ENCODE assay signal across 11 cellular contexts in the genomic region with DNA sequence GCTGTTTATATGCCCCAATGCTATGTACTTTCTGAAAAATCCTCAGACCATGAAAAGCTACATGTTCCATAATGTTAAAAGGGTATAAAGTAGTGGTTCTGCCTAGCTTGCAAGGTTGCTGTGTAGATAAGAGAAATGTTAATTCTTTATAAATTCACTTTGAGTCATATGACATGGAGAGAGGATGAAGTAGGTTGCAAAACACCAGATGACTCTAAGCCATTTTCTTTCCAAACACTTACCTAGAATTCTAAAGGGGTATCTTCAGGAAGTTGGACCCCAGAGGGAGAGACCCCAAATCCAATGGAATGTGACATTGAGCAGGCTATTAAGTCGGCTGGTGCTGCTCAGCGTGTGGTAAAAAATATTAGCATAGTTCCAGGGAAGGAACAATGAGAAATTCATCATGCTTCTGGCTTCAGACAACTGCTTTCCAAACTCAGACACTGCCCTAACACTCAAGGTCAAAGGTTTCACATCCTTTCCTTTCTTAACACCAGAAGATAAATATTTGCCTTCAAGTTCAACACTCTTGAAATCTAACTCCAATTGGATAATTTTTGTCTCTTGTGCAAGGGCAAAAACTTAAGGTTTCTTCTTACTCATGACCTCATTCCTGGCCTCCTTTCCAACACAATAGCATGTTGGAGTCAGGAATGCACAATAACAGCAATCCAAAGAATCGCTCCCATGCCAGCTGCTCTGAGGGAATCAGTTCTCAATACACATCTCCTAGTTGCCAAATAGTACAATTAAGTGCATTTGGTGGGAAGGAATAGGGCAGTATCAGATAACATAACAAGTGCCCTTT.
DNase-seq lines count a peak whose midpoint lies in the region; ATAC-seq, FAIRE-seq and TF ChIP-seq lines count a peak whose summit lies in the region.
"Had no signal": no experiment of that assay in that cellular context is flagged by ENCODE, and none has a peak within 500 bp of the region (broad histone marks: within the 10 kb centered on the region; RNA-seq: fewer than 3 reads in every experiment).

No MANE protein-coding gene starts in this region.

- H3K27ac ChIP-seq in adrenal gland (peak overlapping the region; percentile 5 to 86 (median 54)), gastrocnemius medialis (peak overlapping the region; percentile 65 to 72 (median 68)), kidney (ENCODE audit: low read depth in 2 of 2, low read length in 2 of 2) (peak overlapping the region in 1 of 2 donors; percentile 40)
- H3K27ac ChIP-seq: VCaP had no signal

- H3K4me1 ChIP-seq in adrenal gland (replicated peaks in 1 of 2) (peaks cover 38 to 56% of the 10 kb centered on the region in 2 donors), gastrocnemius medialis (peaks cover 19 to 41% of the 10 kb centered on the region in 2 donors), kidney (ENCODE audit: control insufficient read depth in 1 of 2, insufficient read depth in 1 of 2, low read depth in 1 of 2, low read length in 2 of 2) (peaks cover 2 to 22% of the 10 kb centered on the region in 2 donors)

- H3K9me3 ChIP-seq in adrenal gland (replicated peaks in 1 of 3) (no peaks in the 10 kb centered on the region), gastrocnemius medialis (no peaks in the 10 kb centered on the region), kidney (ENCODE audit: control insufficient read depth in 1 of 2, low read length in 2 of 2) (no peaks in the 10 kb centered on the region)

- TF ChIP-seq CTCF in adrenal gland (IDR thresholded peaks at IDR 0.05) (no peak), gastrocnemius medialis (IDR thresholded peaks at IDR 0.05 in 4 of 5, conservative IDR thresholded peaks at IDR 0.05 in 1 of 5) (no peak), kidney (IDR thresholded peaks at IDR 0.05; ENCODE audit: borderline replicate concordance, extremely low read depth, insufficient read depth) (no peak)

- no peak for TF ChIP-seq POLR2A in GM12891 (IDR thresholded peaks at IDR 0.05; ENCODE audit: low read depth, low read length)
- TF ChIP-seq POLR2A in adrenal gland (IDR thresholded peaks at IDR 0.05) = no peak
- TF ChIP-seq POLR2A in gastrocnemius medialis (IDR thresholded peaks at IDR 0.05) = no peak

- ATAC-seq in left ventricle myocardium superior (peak; percentile 47), gastrocnemius medialis (peak; percentile 70 to 72), GM21619 (IDR thresholded peaks at IDR 0.05; ENCODE audit: unreplicated experiment) (no peak)

- WGBS in adrenal gland, 4 donors = 20 to 30% (median 24%) methylated on average over 3 of the region's 3 CpGs

- H3K36me3 ChIP-seq in adrenal gland (replicated peaks in 1 of 2) (no peaks in the 10 kb centered on the region), gastrocnemius medialis (no peaks in the 10 kb centered on the region), kidney (ENCODE audit: control insufficient read depth in 1 of 2, insufficient read depth in 2 of 2, low read length in 2 of 2) (no peaks in the 10 kb centered on the region)

- FAIRE-seq in GM12891 (lab: Jason Lieb, UNC) = peak; percentile 23
- no peak for FAIRE-seq in kidney (lab: Jason Lieb, UNC)

- H3K4me3 ChIP-seq in adrenal gland (no peak overlapping the region), gastrocnemius medialis (no peak overlapping the region), kidney (ENCODE audit: low read length in 2 of 2) (no peak overlapping the region)

- H3K27me3 ChIP-seq in adrenal gland (no peaks in the 10 kb centered on the region), gastrocnemius medialis (no peaks in the 10 kb centered on the region)

- no peak overlapping the region for H3K9ac ChIP-seq in kidney (ENCODE audit: low read length in 2 of 2)

- intact Hi-C loops in adrenal gland (cut with DNase I) (no loop called here), left ventricle myocardium superior (cut with micrococcal nuclease) (no loop called here), gastrocnemius medialis (cut with DNase I; ENCODE audit: low total_unique reads) (no loop called here), kidney (cut with DNase I) (no loop called here)

- DNase-seq in GM12891 (ENCODE audit: insufficient read length, low spot score) (no peak), adrenal gland (peak in 6 of 7 donors; percentile 52 to 75 (median 66)), left ventricle myocardium superior (no peak), gastrocnemius medialis (peak; percentile 48), NCI-H2196 (lab: John Stamatoyannopoulos, UW; ENCODE audit: unreplicated experiment) (no peak), NOMO-1 (lab: John Stamatoyannopoulos, UW; ENCODE audit: unreplicated experiment in 2 of 2) (no peak), kidney (no peak)
- DNase-seq: KG1; stimulated activated naive CD4-positive, alpha-beta T cell had no signal

- in situ Hi-C loops in gastrocnemius medialis (cut with MboI; ENCODE audit: low sequenced_read_pairs in 4 of 4) = no loop called here

TF ChIP-seq in GM12891, 5 proteins besides CTCF, POLR2A, EP300 and RAD21:
- no peak for TF ChIP-seq PAX5 (IDR thresholded peaks at IDR 0.05; ENCODE audit: insufficient read depth, low read length, severe bottlenecking)
- no peak for TF ChIP-seq TAF1 (IDR thresholded peaks at IDR 0.05; ENCODE audit: low read depth, low read length)
- no peak for TF ChIP-seq POLR2AphosphoS5 (IDR thresholded peaks at IDR 0.05; ENCODE audit: low read depth, low read length)
- no peak for TF ChIP-seq SPI1 (IDR thresholded peaks at IDR 0.05; ENCODE audit: low read depth, low read length)
- TF ChIP-seq POU2F2 (IDR thresholded peaks at IDR 0.05; ENCODE audit: low read depth, low read length) = no peak

Comparison
In these comparisons a context has a peak if more than half of its experiments do, and no peak if none do; other contexts are left out.
1. DNase-seq: peak in adrenal gland (6 of 7) and gastrocnemius medialis (2 of 2); none in GM12891 (single experiment), left ventricle myocardium superior (single experiment), NCI-H2196 (single experiment), NOMO-1 (0 of 2) and kidney (single experiment).